21 cellular contexts compared by ENCODE assay signal in genomic region chr18:44945847-44946490, GRCh38.
A peak's percentile ranks its signal among the peaks of the same experiment; 100 is the strongest.
DNase-seq lines count a peak whose midpoint lies in the region; ATAC-seq, FAIRE-seq and TF ChIP-seq lines count a peak whose summit lies in the region.
"Had no signal": no experiment of that assay in that cellular context is flagged by ENCODE, and none has a peak within 500 bp of the region (broad histone marks: within the 10 kb centered on the region; RNA-seq: fewer than 3 reads in every experiment).

No MANE protein-coding gene starts in this region.

- H3K27me3 ChIP-seq in bronchial epithelial cell (ENCODE audit: control insufficient read depth, insufficient read depth, low read length) (no peaks in the 10 kb centered on the region), esophagus muscularis mucosa (no peaks in the 10 kb centered on the region)
- H3K27me3 ChIP-seq: esophagus squamous epithelium had no signal

- H3K4me1 ChIP-seq in esophagus muscularis mucosa = peaks cover 0 to 43% (median 35%) of the 10 kb centered on the region in 4 donors

- no peaks in the 10 kb centered on the region for H3K9me3 ChIP-seq in esophagus muscularis mucosa
- H3K9me3 ChIP-seq: esophagus squamous epithelium had no signal

- TF ChIP-seq CTCF in bronchial epithelial cell (IDR thresholded peaks at IDR 0.05; ENCODE audit: insufficient read depth, low read length, severe bottlenecking) = no peak
- no peak for TF ChIP-seq CTCF in esophagus muscularis mucosa (IDR thresholded peaks at IDR 0.05)

- no peak for ATAC-seq in GM19455 (IDR thresholded peaks at IDR 0.05; ENCODE audit: unreplicated experiment)
- ATAC-seq: left cardiac atrium; naive thymus-derived CD8-positive, alpha-beta T cell had no signal

- H3K36me3 ChIP-seq in bronchial epithelial cell (ENCODE audit: control insufficient read depth, insufficient read depth, low read length) (no peaks in the 10 kb centered on the region), esophagus muscularis mucosa (peaks cover 0 to 14% (median 6%) of the 10 kb centered on the region in 4 donors)

- TF ChIP-seq EP300 in esophagus muscularis mucosa (IDR thresholded peaks at IDR 0.05) = no peak

- peak; percentile 55 for FAIRE-seq in bronchial epithelial cell (lab: Jason Lieb, UNC)
- FAIRE-seq: colon had no signal

- no peak overlapping the region for H3K4me3 ChIP-seq in bronchial epithelial cell (ENCODE audit: low read depth, low read length)
- H3K4me3 ChIP-seq in esophagus muscularis mucosa = no peak overlapping the region
- H3K4me3 ChIP-seq: esophagus squamous epithelium had no signal

- no peak overlapping the region for H3K27ac ChIP-seq in esophagus muscularis mucosa (replicated peaks in 1 of 4)
- H3K27ac ChIP-seq: 22Rv1, esophagus squamous epithelium, HL-60 had no signal

- intact Hi-C loops in esophagus muscularis mucosa (cut with DNase I) = no loop called here

- peak; percentile 80 for DNase-seq in DMS153 treated with DMSO at 0.1 percent for 48 hours (lab: John Stamatoyannopoulos, UW; ENCODE audit: unreplicated experiment)
- no peak for DNase-seq in DMS153 (lab: John Stamatoyannopoulos, UW)
- peak; percentile 84 for DNase-seq in NCI-H2029 treated with DMSO at 0.1 percent for 48 hours (lab: John Stamatoyannopoulos, UW)
- DNase-seq in bronchial epithelial cell (ENCODE audit: low read depth) = no peak
- DNase-seq in pons (ENCODE audit: low spot score) = peak; percentile 22
- no peak for DNase-seq in esophagus muscularis mucosa (ENCODE audit: extremely low spot score)
- no peak for DNase-seq in activated naive CD4-positive, alpha-beta T cell (lab: John Stamatoyannopoulos, UW)
- DNase-seq: activated CD4-positive, alpha-beta T cell treated with anti-CD3 and anti-CD28 coated beads, Interleukin-2, amount 10 ng/mL, durations not matched to agents 24 days and 14 days; activated T-cell treated with anti-CD3 and anti-CD28 coated beads, Interleukin-2, amount 50 U/mL, for 24 hours; CD4-positive, alpha-beta memory T cell; esophagus squamous epithelium; HCEC 1CT; Kasumi-1; left cardiac atrium; naive thymus-derived CD8-positive, alpha-beta T cell; NCI-H526 treated with DMSO at 0.1 percent for 48 hours; stimulated activated naive CD4-positive, alpha-beta T cell treated with Interleukin-2 at 50 U/mL for 16 hours had no signal

- no peak for TF ChIP-seq POLR2A in esophagus muscularis mucosa (IDR thresholded peaks at IDR 0.05; ENCODE audit: low read depth)

- 68% methylated on average over 5 of the region's 5 CpGs for whole genome bisulfite sequencing in esophagus muscularis mucosa

Comparison
In these comparisons a context has a peak if more than half of its experiments do, and no peak if none do; other contexts are left out.
1. DNase-seq: peak in DMS153 treated with DMSO at 0.1 percent for 48 hours (single experiment), NCI-H2029 treated with DMSO at 0.1 percent for 48 hours (single experiment) and pons (single experiment); none in DMS153 (single experiment), bronchial epithelial cell (single experiment), esophagus muscularis mucosa (single experiment) and activated naive CD4-positive, alpha-beta T cell (0 of 4).